ENCODE assay signal across 9 cellular contexts in genomic region chr6:26003102-26003694, GRCh38. TPM values are rescaled to one million over a fixed set of nuclear protein-coding genes. Genes with fewer than 3 reads are reported as not detected.
DNase-seq lines count a peak whose midpoint lies in the region; ATAC-seq and TF ChIP-seq lines count a peak whose summit lies in the region.
"Had no signal": no experiment of that assay in that cellular context is flagged by ENCODE, and none has a peak within 500 bp of the region (broad histone marks: within the 10 kb centered on the region; RNA-seq: fewer than 3 reads in every experiment).

No MANE protein-coding gene starts in this region.

- no peak overlapping the region for H3K9ac ChIP-seq in Loucy (ENCODE audit: low read depth, low read length, poor library complexity, severe bottlenecking)

- no peaks in the 10 kb centered on the region for H3K27me3 Mint-ChIP-seq in T-cell
- H3K27me3 Mint-ChIP-seq: activated naive CD8-positive, alpha-beta T cell treated with anti-CD3 and anti-CD28 coated beads, Interleukin-2, amount 10 ng/mL, durations not matched to agents 7 days and 5 days had no signal

- CTCF ChIA-PET in T-cell (lab: Charles Lee) = interaction anchor here (0.6 to 3.1 kb wide), 27 partner anchors 8 to 283 kb away, joined by 3 to 29 read pairs (median 4); a partner anchor contains a TSS

- H3K27ac ChIP-seq in stomach = no peak overlapping the region

- no peaks in the 10 kb centered on the region for H3K36me3 ChIP-seq in Loucy (ENCODE audit: insufficient read depth, low read length)
- peaks cover 3 to 45% (median 26%) of the 10 kb centered on the region in 4 donors for H3K36me3 ChIP-seq in stomach

- H3K9me3 ChIP-seq in Loucy (ENCODE audit: insufficient read depth, low read depth, low read length) = no peaks in the 10 kb centered on the region
- no peaks in the 10 kb centered on the region for H3K9me3 ChIP-seq in stomach

- H3F3A ChIP-seq in Loucy (ENCODE audit: low read depth) = no peaks in the 10 kb centered on the region

- no peak overlapping the region for H3K27ac Mint-ChIP-seq in T-cell
- H3K27ac Mint-ChIP-seq: activated naive CD8-positive, alpha-beta T cell treated with anti-CD3 and anti-CD28 coated beads, Interleukin-2, amount 10 ng/mL, durations not matched to agents 7 days and 5 days had no signal

- POLR2A ChIA-PET in T-cell (lab: Charles Lee) = interaction anchor here (0.5 to 1.8 kb wide), 6 partner anchors 14 to 104 kb away, joined by 3 to 8 read pairs (median 4); a partner anchor contains a TSS

- no peak for TF ChIP-seq EP300 in stomach (IDR thresholded peaks at IDR 0.05)

- H3K79me2 ChIP-seq in Loucy (ENCODE audit: insufficient read depth, low read length) = no peaks in the 10 kb centered on the region

- H3K4me3 ChIP-seq in Loucy (ENCODE audit: low read length, poor library complexity, severe bottlenecking) (no peak overlapping the region), cardiac fibroblast (replicated peaks in 1 of 2; ENCODE audit: low read depth in 2 of 2, low read length in 2 of 2) (no peak overlapping the region), stomach (no peak overlapping the region)

- H3K4me3 Mint-ChIP-seq in T-cell = no peak overlapping the region
- H3K4me3 Mint-ChIP-seq: activated naive CD8-positive, alpha-beta T cell treated with anti-CD3 and anti-CD28 coated beads, Interleukin-2, amount 10 ng/mL, durations not matched to agents 7 days and 5 days had no signal

- DNase-seq in NCI-H2107 treated with DMSO at 0.1 percent for 48 hours (lab: John Stamatoyannopoulos, UW; ENCODE audit: unreplicated experiment) (peak; percentile 17), NCI-H2107 (lab: John Stamatoyannopoulos, UW) (no peak), T-cell (peak in 25 of 34 experiments; percentile 11 to 51 (median 34)), cardiac fibroblast (ENCODE audit: low read depth in 2 of 2) (peak; percentile 69 to 74), left kidney (ENCODE audit: low read depth, low spot score) (peak; percentile 86), stomach (peak; percentile 66), NK-92 (lab: John Stamatoyannopoulos, UW; ENCODE audit: unreplicated experiment) (no peak)
- DNase-seq: activated naive CD8-positive, alpha-beta T cell treated with anti-CD3 and anti-CD28 coated beads, Interleukin-2, amount 10 ng/mL, durations not matched to agents 7 days and 5 days had no signal

- no peak overlapping the region for H3K4me2 ChIP-seq in Loucy (ENCODE audit: low read depth, low read length, poor library complexity, severe bottlenecking)

- H4K20me1 ChIP-seq in Loucy (ENCODE audit: insufficient read depth, low read length, poor library complexity, severe bottlenecking) = peaks cover 3% of the 10 kb centered on the region

- H3K27me3 ChIP-seq in Loucy (ENCODE audit: insufficient read depth, low read length, poor library complexity, severe bottlenecking) (no peaks in the 10 kb centered on the region), stomach (no peaks in the 10 kb centered on the region)

- TF ChIP-seq CTCF in Loucy (conservative IDR thresholded peaks at IDR 0.05; ENCODE audit: low read length) (peak; percentile 85), cardiac fibroblast (IDR thresholded peaks at IDR 0.05; ENCODE audit: low read depth, low read length) (peak; percentile 80), stomach (IDR thresholded peaks at IDR 0.05) (peak in 5 of 7 experiments; percentile 40 to 80 (median 67))

- H3K9me3 Mint-ChIP-seq in T-cell = no peaks in the 10 kb centered on the region
- H3K9me3 Mint-ChIP-seq: activated naive CD8-positive, alpha-beta T cell treated with anti-CD3 and anti-CD28 coated beads, Interleukin-2, amount 10 ng/mL, durations not matched to agents 7 days and 5 days had no signal

- no peak for TF ChIP-seq POLR2A in stomach (IDR thresholded peaks at IDR 0.05)

- H2AFZ ChIP-seq in Loucy (ENCODE audit: low read length) = no peak overlapping the region

- H3K36me3 Mint-ChIP-seq in T-cell = peaks cover 26% of the 10 kb centered on the region
- H3K36me3 Mint-ChIP-seq: activated naive CD8-positive, alpha-beta T cell treated with anti-CD3 and anti-CD28 coated beads, Interleukin-2, amount 10 ng/mL, durations not matched to agents 7 days and 5 days had no signal

- WGBS in stomach, 5 donors = 1 to 3% (median 1%) methylated on average over 3 of the region's 3 CpGs

- H3K4me1 ChIP-seq in Loucy (ENCODE audit: insufficient read depth, low read length, poor library complexity, severe bottlenecking) = peaks cover 17% of the 10 kb centered on the region
- H3K4me1 ChIP-seq in stomach = peaks cover 0 to 4% (median 0%) of the 10 kb centered on the region in 4 donors

- H3K9me2 ChIP-seq in Loucy (replicated peaks; ENCODE audit: low read depth, low read length) = no peaks in the 10 kb centered on the region

- peaks cover 4 to 7% (median 6%) of the 10 kb centered on the region in 3 donors for H3K4me1 Mint-ChIP-seq in T-cell

- intact Hi-C loops in stomach (cut with DNase I; ENCODE audit: low total_unique reads) = no loop called here

- peak in 2 of 4 experiments; percentile 30 to 55 for ATAC-seq in T-cell (replicated peaks in 1 of 4)

RNA-seq across cellular contexts. Expression of gene TRIM38, which starts 40.6 kb away (rescaled TPM):
- total RNA-seq in T-cell = 10 to 100 TPM; 20.5 to 29.3 (median 26.2) TPM
- 10 to 100 TPM in 2 of 5 donors, 1 to 10 TPM in 3; 4.1 to 11.3 (median 7.8) TPM for total RNA-seq in stomach
- polyA plus RNA-seq in stomach = 1 to 10 TPM; 3.7 to 4.4 (median 4.1) TPM

Comparison
In these comparisons a context has a peak if more than half of its experiments do, and no peak if none do; other contexts are left out.
1. DNase-seq: peak in NCI-H2107 treated with DMSO at 0.1 percent for 48 hours (single experiment), T-cell (25 of 34), cardiac fibroblast (2 of 2), left kidney (single experiment) and stomach (single experiment); none in NCI-H2107 (single experiment) and NK-92 (single experiment).
2. Peak in every context shown above with its lines, with median percentiles within 50 percentile points of each other: CTCF ChIP-seq.